Comparison of ENCODE assay signal across 7 cellular contexts in genomic region chr7:134669845-134670373, GRCh38. TPM values are rescaled to one million over a fixed set of nuclear protein-coding genes. Genes with fewer than 3 reads are reported as not detected.
DNase-seq lines count a peak whose midpoint lies in the region; ATAC-seq, FAIRE-seq and TF ChIP-seq lines count a peak whose summit lies in the region.

No MANE protein-coding gene starts in this region.

- peak; percentile 70 for ATAC-seq in GM19043 (IDR thresholded peaks at IDR 0.05; ENCODE audit: low read depth, unreplicated experiment)
- ATAC-seq in HG03469 (IDR thresholded peaks at IDR 0.05; ENCODE audit: unreplicated experiment): no peak

- no peaks in the 10 kb centered on the region for H4K20me1 ChIP-seq in SK-N-SH (ENCODE audit: insufficient read depth)

- peak overlapping the region; percentile 21 to 31 for H3K4me3 ChIP-seq in SK-N-SH (ENCODE audit: low read depth in 2 of 2, low read length in 1 of 2)

- H3K27ac ChIP-seq in SK-N-SH (ENCODE audit: low read depth in 2 of 2, low read length in 1 of 2): peak overlapping the region; percentile 79 to 89

- POLR2A ChIA-PET in SK-N-SH (lab: Yijun Ruan, JAX): no interaction called here

- peak overlapping the region; percentile 43; the same call in 1 of the 2 replicates for H3K9ac ChIP-seq in SK-N-SH

- peak; percentile 65 for FAIRE-seq in islet of Langerhans (lab: Jason Lieb, UNC)

- peaks cover 3 to 6% of the 10 kb centered on the region in 2 experiments for H3K36me3 ChIP-seq in SK-N-SH (replicated peaks in 1 of 2; ENCODE audit: control insufficient read depth in 1 of 2, insufficient read depth in 2 of 2, low read length in 1 of 2)

- no peak for TF ChIP-seq RAD21 in SK-N-SH (IDR thresholded peaks at IDR 0.05; ENCODE audit: low read length)

- 8% methylated on average over 8 of the region's 8 CpGs for WGBS in SK-N-SH (ENCODE audit: low lambda C conversion rate)

- TF ChIP-seq CTCF in SK-N-SH (IDR thresholded peaks at IDR 0.05): no peak

- peaks cover 11 to 13% of the 10 kb centered on the region in 2 experiments; a peak in 3 of 4 replicates for H3K4me1 ChIP-seq in SK-N-SH (ENCODE audit: control insufficient read depth in 1 of 2, insufficient read depth in 2 of 2, low read depth in 1 of 2, low read length in 1 of 2)

- peak overlapping the region; percentile 61 for H3K4me2 ChIP-seq in SK-N-SH

- no peaks in the 10 kb centered on the region for H3K9me3 ChIP-seq in SK-N-SH

- H3K79me2 ChIP-seq in SK-N-SH (ENCODE audit: insufficient read depth): peaks cover 29% of the 10 kb centered on the region; the same call in 1 of the 2 replicates

- TF ChIP-seq EP300 in SK-N-SH (IDR thresholded peaks at IDR 0.05; ENCODE audit: borderline replicate concordance in 1 of 2, low read depth in 1 of 2, low read length in 1 of 2): peak in 1 of 2 experiments; percentile 36; a peak in 1 of 4 replicates

- H3K9me2 ChIP-seq in SK-N-SH: no peaks in the 10 kb centered on the region

- CTCF ChIA-PET in SK-N-SH (lab: Yijun Ruan, JAX): interaction anchor here (0.9 to 2.5 kb wide), 5 partner anchors 13 to 284 kb away, joined by 3 to 7 read pairs (median 4); partner anchors contain the start of gene BPGM

- 0 out of 2 replicates have a peak overlapping the region, but pooled peaks have one; percentile 4 for H2AFZ ChIP-seq in SK-N-SH (ENCODE audit: low read depth)

- peak; percentile 98 for DNase-seq in HT1080 (ENCODE audit: low read depth)
- peak; percentile 67 for DNase-seq in SK-N-SH
- DNase-seq in activated naive CD4-positive, alpha-beta T cell treated with anti-CD3 and anti-CD28 coated beads, Interleukin-2, amount 50 U/mL, for 16 hours: peak; percentile 72
- DNase-seq in stimulated activated CD8-positive, alpha-beta memory T cell treated with anti-CD3 and anti-CD28 coated beads, Interleukin-15, amount 100 ng/mL, for 1 hour (ENCODE audit: low read depth): peak; percentile 39

- no peaks in the 10 kb centered on the region for H3K27me3 ChIP-seq in SK-N-SH (ENCODE audit: insufficient read depth)

- H3F3A ChIP-seq in SK-N-SH (replicated peaks; ENCODE audit: insufficient read depth): peaks cover 16% of the 10 kb centered on the region

TF ChIP-seq in SK-N-SH, 30 proteins besides CTCF, POLR2A, EP300 and RAD21 (continues in another document):
- TF ChIP-seq NFIC (IDR thresholded peaks at IDR 0.05; ENCODE audit: borderline replicate concordance) (peak; percentile 98), RXRA (IDR thresholded peaks at IDR 0.05; ENCODE audit: borderline replicate concordance, low read depth) (no peak), GABPA (IDR thresholded peaks at IDR 0.05; ENCODE audit: low read depth) (peak; percentile 33; the same call in 1 of the 2 replicates), POLR2AphosphoS5 (IDR thresholded peaks at IDR 0.05; ENCODE audit: low read depth, low read length) (peak; percentile 79; the same call in 1 of the 2 replicates), PBX3 (IDR thresholded peaks at IDR 0.05) (peak; percentile 20; the same call in 1 of the 2 replicates), RFX5 (IDR thresholded peaks at IDR 0.05; ENCODE audit: low read length) (no peak), NRF1 (IDR thresholded peaks at IDR 0.05; ENCODE audit: low read depth, low read length) (no peak), FOXM1 (IDR thresholded peaks at IDR 0.05; ENCODE audit: low read depth) (no peak), MAX (IDR thresholded peaks at IDR 0.05; ENCODE audit: low read depth) (peak; percentile 62; the same call in 1 of the 2 replicates), CHD2 (IDR thresholded peaks at IDR 0.05; ENCODE audit: low read length, partially characterized antibody) (peak; percentile 40), JUND (IDR thresholded peaks at IDR 0.05) (peak; percentile 47; the same call in 1 of the 2 replicates), TCF12 (IDR thresholded peaks at IDR 0.05) (peak; percentile 74), MXI1 (IDR thresholded peaks at IDR 0.05; ENCODE audit: low read depth, low read length) (no peak), YY1 (IDR thresholded peaks at IDR 0.05; ENCODE audit: low read depth) (no peak), IRF3 (IDR thresholded peaks at IDR 0.05; ENCODE audit: low read depth, low read length) (no peak), ELF1 (IDR thresholded peaks at IDR 0.05) (peak; percentile 29; the same call in 1 of the 2 replicates), USF1 (IDR thresholded peaks at IDR 0.05; ENCODE audit: borderline replicate concordance, low read depth) (no peak), FOSL2 (IDR thresholded peaks at IDR 0.05; ENCODE audit: borderline replicate concordance, low read depth) (peak; percentile 61; the same call in 1 of the 2 replicates), TEAD4 (IDR thresholded peaks at IDR 0.05; ENCODE audit: borderline replicate concordance, insufficient read depth) (no peak)
- TF ChIP-seq, protein P1, sequence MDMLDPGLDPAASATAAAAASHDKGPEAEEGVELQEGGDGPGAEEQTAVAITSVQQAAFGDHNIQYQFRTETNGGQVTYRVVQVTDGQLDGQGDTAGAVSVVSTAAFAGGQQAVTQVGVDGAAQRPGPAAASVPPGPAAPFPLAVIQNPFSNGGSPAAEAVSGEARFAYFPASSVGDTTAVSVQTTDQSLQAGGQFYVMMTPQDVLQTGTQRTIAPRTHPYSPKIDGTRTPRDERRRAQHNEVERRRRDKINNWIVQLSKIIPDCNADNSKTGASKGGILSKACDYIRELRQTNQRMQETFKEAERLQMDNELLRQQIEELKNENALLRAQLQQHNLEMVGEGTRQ (IDR thresholded peaks at IDR 0.05; ENCODE audit: borderline replicate concordance, low read depth, low read length): no peak
- TF ChIP-seq, protein P2, sequence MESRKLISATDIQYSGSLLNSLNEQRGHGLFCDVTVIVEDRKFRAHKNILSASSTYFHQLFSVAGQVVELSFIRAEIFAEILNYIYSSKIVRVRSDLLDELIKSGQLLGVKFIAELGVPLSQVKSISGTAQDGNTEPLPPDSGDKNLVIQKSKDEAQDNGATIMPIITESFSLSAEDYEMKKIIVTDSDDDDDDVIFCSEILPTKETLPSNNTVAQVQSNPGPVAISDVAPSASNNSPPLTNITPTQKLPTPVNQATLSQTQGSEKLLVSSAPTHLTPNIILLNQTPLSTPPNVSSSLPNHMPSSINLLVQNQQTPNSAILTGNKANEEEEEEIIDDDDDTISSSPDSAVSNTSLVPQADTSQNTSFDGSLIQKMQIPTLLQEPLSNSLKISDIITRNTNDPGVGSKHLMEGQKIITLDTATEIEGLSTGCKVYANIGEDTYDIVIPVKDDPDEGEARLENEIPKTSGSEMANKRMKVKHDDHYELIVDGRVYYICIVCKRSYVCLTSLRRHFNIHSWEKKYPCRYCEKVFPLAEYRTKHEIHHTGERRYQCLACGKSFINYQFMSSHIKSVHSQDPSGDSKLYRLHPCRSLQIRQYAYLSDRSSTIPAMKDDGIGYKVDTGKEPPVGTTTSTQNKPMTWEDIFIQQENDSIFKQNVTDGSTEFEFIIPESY (IDR thresholded peaks at IDR 0.05; ENCODE audit: borderline replicate concordance, low read depth): no peak

RNA-seq across cellular contexts. Expression of gene BPGM, which starts 23.3 kb away (rescaled TPM):
- total RNA-seq in HT1080 (2014; rRNA removed; shearing (Covaris generic)): 8.7 and 9.4 TPM in 2 replicates
- polyA plus RNA-seq in HT1080 (2015; cell fraction: cytosol; rRNA removed): 10.6 and 12.2 TPM in 2 replicates
- polyA plus RNA-seq in HT1080 (2015; cell fraction: nucleus; rRNA removed): 4.1 and 6.1 TPM in 2 replicates
- polyA plus RNA-seq in SK-N-SH (2012; rRNA removed): 12.4 and 17.4 TPM in 2 replicates
- polyA plus RNA-seq in SK-N-SH (2012; cell fraction: cytosol; rRNA removed): 20.2 and 28.4 TPM in 2 replicates
- 4.7 and 7.0 TPM in 2 replicates for polyA plus RNA-seq in SK-N-SH (2012; cell fraction: nucleus; rRNA removed)

Comparison
In these comparisons a context has a peak if more than half of its experiments do, and no peak if none do; other contexts are left out.
1. DNase-seq: peak in every context shown above with its lines; median percentile 98 in HT1080; 72 in activated naive CD4-positive, alpha-beta T cell treated with anti-CD3 and anti-CD28 coated beads, Interleukin-2, amount 50 U/mL, for 16 hours; 67 in SK-N-SH; 39 in stimulated activated CD8-positive, alpha-beta memory T cell treated with anti-CD3 and anti-CD28 coated beads, Interleukin-15, amount 100 ng/mL, for 1 hour.